ENCODE assay signal across 1 cellular context in the genomic region with DNA sequence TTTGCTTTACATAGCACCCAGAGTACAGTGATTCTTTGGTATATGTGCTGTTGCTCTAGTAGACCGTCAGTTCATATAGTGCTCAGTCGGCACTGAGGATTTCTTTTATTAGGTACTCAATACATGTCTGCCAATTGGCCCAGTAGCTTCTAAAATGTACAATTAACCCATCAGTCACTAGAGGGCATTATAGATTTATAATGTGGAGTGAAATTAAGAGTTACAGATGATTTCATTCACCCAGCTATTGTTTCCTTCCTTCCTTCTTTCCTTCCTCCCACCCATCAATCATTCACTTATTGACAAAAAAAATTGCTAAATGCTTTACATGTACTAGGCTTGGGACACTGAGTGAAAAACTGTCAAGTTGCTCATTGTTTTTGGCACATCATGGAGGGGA.
TF ChIP-seq lines count a peak whose summit lies in the region.

No MANE protein-coding gene starts in this region.

TF ChIP-seq in H1, 55 proteins besides CTCF, POLR2A, EP300 and RAD21 (continued from another document):
- TF ChIP-seq, protein P1, sequence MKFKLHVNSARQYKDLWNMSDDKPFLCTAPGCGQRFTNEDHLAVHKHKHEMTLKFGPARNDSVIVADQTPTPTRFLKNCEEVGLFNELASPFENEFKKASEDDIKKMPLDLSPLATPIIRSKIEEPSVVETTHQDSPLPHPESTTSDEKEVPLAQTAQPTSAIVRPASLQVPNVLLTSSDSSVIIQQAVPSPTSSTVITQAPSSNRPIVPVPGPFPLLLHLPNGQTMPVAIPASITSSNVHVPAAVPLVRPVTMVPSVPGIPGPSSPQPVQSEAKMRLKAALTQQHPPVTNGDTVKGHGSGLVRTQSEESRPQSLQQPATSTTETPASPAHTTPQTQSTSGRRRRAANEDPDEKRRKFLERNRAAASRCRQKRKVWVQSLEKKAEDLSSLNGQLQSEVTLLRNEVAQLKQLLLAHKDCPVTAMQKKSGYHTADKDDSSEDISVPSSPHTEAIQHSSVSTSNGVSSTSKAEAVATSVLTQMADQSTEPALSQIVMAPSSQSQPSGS (IDR thresholded peaks at IDR 0.05; ENCODE audit: low read length): no peak
- TF ChIP-seq GABPA (IDR thresholded peaks at IDR 0.05; ENCODE audit: borderline replicate concordance, insufficient read depth, low read length) (no peak), BCL11A (IDR thresholded peaks at IDR 0.05; ENCODE audit: low read depth in 2 of 2, low read length in 2 of 2) (no peak)
